Comparison of ENCODE assay signal across 8 cellular contexts in genomic region chr7:85186521-85187241, GRCh38. TPM values are rescaled to one million over a fixed set of nuclear protein-coding genes. Genes with fewer than 3 reads are reported as not detected.
A peak's percentile ranks its signal among the peaks of the same experiment; 100 is the strongest.
DNase-seq lines count a peak whose midpoint lies in the region; ATAC-seq and TF ChIP-seq lines count a peak whose summit lies in the region.

Gene SEMA3D (minus strand): TSS chr7:85187056. CDS start chr7:85121891, 65,165 bp downstream.

- no peaks in the 10 kb centered on the region for H3K9me3 ChIP-seq in hepatocyte (ENCODE audit: low read depth)

- peak within 1 kb of the TSS; percentile 86 for H3K4me2 ChIP-seq in hepatocyte

- H4K20me1 ChIP-seq in hepatocyte (ENCODE audit: insufficient read depth, poor library complexity, severe bottlenecking) = no peaks in the 10 kb centered on the region

- peak within 1 kb of the TSS; percentile 94 for H3K27ac ChIP-seq in hepatocyte

- no peaks in the 10 kb centered on the region for H3K4me1 ChIP-seq in hepatocyte (ENCODE audit: insufficient read depth)

- TF ChIP-seq CTCF in astrocyte of the cerebellum (IDR thresholded peaks at IDR 0.05; ENCODE audit: low read depth, low read length, missing control alignments) (peak; percentile 92), hepatocyte (IDR thresholded peaks at IDR 0.05; ENCODE audit: poor library complexity) (peak; percentile 96)

- H3K9me2 ChIP-seq in hepatocyte (replicated peaks; ENCODE audit: insufficient read depth) = no peaks in the 10 kb centered on the region

- ATAC-seq in GM19438 (IDR thresholded peaks at IDR 0.05; ENCODE audit: low read depth, unreplicated experiment) (peak; percentile 76), HG03439 (IDR thresholded peaks at IDR 0.05; ENCODE audit: unreplicated experiment) (peak; percentile 94)

- peak; percentile 55 for DNase-seq in DMS79 (lab: John Stamatoyannopoulos, UW)
- peak; percentile 90 for DNase-seq in NCI-H69 (lab: John Stamatoyannopoulos, UW)
- peak; percentile 57 for DNase-seq in astrocyte of the cerebellum (ENCODE audit: low read depth)
- DNase-seq in hepatocyte (ENCODE audit: low spot score) = peak; percentile 92
- peak; percentile 32 for DNase-seq in pulmonary artery endothelial cell (ENCODE audit: low read depth, low spot score)
- no peak for DNase-seq in 8988T

- peaks cover 32% of the 10 kb centered on the region for H3K79me2 ChIP-seq in hepatocyte

- peak within 1 kb of the TSS; percentile 96 for H2AFZ ChIP-seq in hepatocyte

- H3K36me3 ChIP-seq in hepatocyte (replicated peaks; ENCODE audit: insufficient read depth, low read depth) = no peaks in the 10 kb centered on the region

- WGBS in hepatocyte (ENCODE audit: low lambda C conversion rate, missing lambda C conversion rate) = 2% methylated on average over 45 of the region's 45 CpGs

- H3K4me3 ChIP-seq in astrocyte of the cerebellum (ENCODE audit: low read depth, low read length) = peak within 1 kb of the TSS; percentile 73
- H3K4me3 ChIP-seq in hepatocyte = peak within 1 kb of the TSS; percentile 78

- in situ Hi-C loops in astrocyte of the cerebellum (cut with HindIII; ENCODE audit: low sequenced_read_pairs) = no loop called here

- no peaks in the 10 kb centered on the region for H3K27me3 ChIP-seq in hepatocyte

RNA-seq across cellular contexts. Expression of gene SEMA3D, which starts in this region (rescaled TPM):
- total RNA-seq in hepatocyte (44.9 and 49.8 TPM in 2 replicates), pulmonary artery endothelial cell (0.95 and 1.8 TPM in 2 replicates)
- polyA plus RNA-seq in hepatocyte = 15.1 and 18.7 TPM in 2 replicates

Comparison
In these comparisons a context has a peak if more than half of its experiments do, and no peak if none do; other contexts are left out.
1. RNA of gene SEMA3D (total RNA-seq): 44.9 to 49.8 TPM in hepatocyte; 0.95 to 1.8 TPM in pulmonary artery endothelial cell; every median in the first group is over 10 times any median in the second.